Comparison of ENCODE assay signal across 11 cellular contexts in the genomic region with DNA sequence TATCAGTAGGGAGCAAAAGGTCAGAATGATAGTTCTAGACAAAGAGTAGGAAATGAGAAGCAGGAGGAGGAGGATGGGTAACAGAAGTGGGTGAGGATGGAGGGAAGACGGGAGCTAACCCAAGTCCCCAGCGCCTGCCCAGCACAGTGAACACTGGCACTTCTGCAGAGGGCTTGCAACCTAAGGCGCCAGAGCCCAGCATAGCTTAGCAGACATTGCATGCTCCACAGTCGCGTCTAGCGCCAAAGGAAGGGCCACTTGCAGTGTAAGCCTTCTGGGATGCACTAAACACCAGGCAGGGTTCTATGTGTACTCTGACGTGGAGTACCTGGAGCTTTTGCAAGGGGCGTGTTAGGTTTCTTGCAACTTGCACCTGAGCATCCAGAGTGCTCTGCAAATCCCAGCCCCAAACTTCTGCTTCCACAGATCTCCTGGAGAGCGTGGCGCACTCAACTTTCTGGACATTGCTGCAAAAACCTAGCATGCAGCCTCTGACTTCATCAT. TPM values are rescaled to one million over a fixed set of nuclear protein-coding genes. Genes with fewer than 3 reads are reported as not detected.
A peak's percentile ranks its signal among the peaks of the same experiment; 100 is the strongest.
DNase-seq lines count a peak whose midpoint lies in the region; ATAC-seq, FAIRE-seq and TF ChIP-seq lines count a peak whose summit lies in the region.
"Had no signal": no experiment of that assay in that cellular context is flagged by ENCODE, and none has a peak within 500 bp of the region (broad histone marks: within the 10 kb centered on the region; RNA-seq: fewer than 3 reads in every experiment).

No MANE protein-coding gene starts in this region.

- H3K4ac ChIP-seq in H1 (replicated peaks; ENCODE audit: insufficient read length, low read depth, low read length): no peak overlapping the region

- peak overlapping the region; percentile 78 to 80; a peak in 3 of 4 replicates for H3K4me2 ChIP-seq in H1 (ENCODE audit: insufficient read depth in 1 of 2, low read depth in 2 of 2, low read length in 2 of 2)

- peaks cover 0 to 4% of the 10 kb centered on the region in 2 experiments for H4K20me1 ChIP-seq in H1 (replicated peaks in 1 of 2; ENCODE audit: control insufficient read depth in 1 of 2, insufficient read depth in 2 of 2, low read length in 2 of 2)

- H3K9ac ChIP-seq in NT2/D1 (ENCODE audit: insufficient read length, low read depth): no peak overlapping the region
- no peak overlapping the region for H3K9ac ChIP-seq in H1 (replicated peaks in 1 of 4; ENCODE audit: extremely low read depth in 1 of 4, low read depth in 3 of 4, low read length in 3 of 4)

- CTCF ChIA-PET in H1 (lab: Charles Lee; ENCODE audit: partially characterized antibody): interaction anchor here (2.9 kb wide), 1 partner anchor 10 kb away, joined by 9 read pairs; no protein-coding TSS in a partner anchor

- no peaks in the 10 kb centered on the region for H3K36me3 ChIP-seq in NT2/D1 (ENCODE audit: insufficient read depth, insufficient read length, low read length)
- H3K36me3 ChIP-seq in H1 (ENCODE audit: control insufficient read depth in 2 of 4, insufficient read depth in 4 of 4, low read length in 3 of 4): no peaks in the 10 kb centered on the region
- H3K36me3 ChIP-seq: brain microvascular endothelial cell had no signal

- WGBS in H1 (ENCODE audit: extremely low coverage in 1 of 2, insufficient coverage in 1 of 2, insufficient read length in 1 of 2, insufficient replicate concordance in 2 of 2, low coverage in 1 of 2, low lambda C conversion rate in 2 of 2, missing lambda C conversion rate in 1 of 2), 2 experiments: 2% methylated on average over 10 of the region's 10 CpGs; no CpG with 5 or more reads in 1 of the 2 experiments

- no peak overlapping the region for H3K56ac ChIP-seq in H1 (replicated peaks; ENCODE audit: insufficient read length, low read depth, low read length)

- no peak for ATAC-seq in activated T-cell treated with anti-CD3 and anti-CD28 coated beads, Interleukin-2, amount 50 U/mL, for 4 hours
- ATAC-seq in HG02642 (IDR thresholded peaks at IDR 0.05; ENCODE audit: poor library complexity, unreplicated experiment) (no peak), GM21526 (IDR thresholded peaks at IDR 0.05; ENCODE audit: low FRiP score, unreplicated experiment) (no peak), GM19395 (IDR thresholded peaks at IDR 0.05; ENCODE audit: unreplicated experiment) (no peak)

- H3K18ac ChIP-seq in H1 (ENCODE audit: extremely low read depth, low read length): no peak overlapping the region

- H4K5ac ChIP-seq in H1 (ENCODE audit: insufficient read length, low read depth, low read length): no peak overlapping the region

- H3K14ac ChIP-seq in H1 (ENCODE audit: insufficient read length): no peak overlapping the region

- no peak overlapping the region for H2BK120ac ChIP-seq in H1 (replicated peaks; ENCODE audit: low read depth, low read length)

- H3K27me3 ChIP-seq in NT2/D1 (ENCODE audit: insufficient read depth, insufficient read length) (peaks cover 37% of the 10 kb centered on the region), H1 (replicated peaks in 1 of 4; ENCODE audit: control insufficient read depth in 3 of 4, extremely low read depth in 1 of 4, insufficient read depth in 3 of 4, low read length in 3 of 4) (peaks cover 54 to 78% (median 68%) of the 10 kb centered on the region in 4 experiments)

- no peaks in the 10 kb centered on the region for H3K79me1 ChIP-seq in H1 (ENCODE audit: low read depth, low read length)

- no peak for TF ChIP-seq POLR2A in H1 (IDR thresholded peaks at IDR 0.05; ENCODE audit: control extremely low read depth in 1 of 2, low read depth in 2 of 2, low read length in 2 of 2)

- no peak overlapping the region for H3K23ac ChIP-seq in H1 (ENCODE audit: insufficient read length)

- no peak for DNase-seq in activated T-cell treated with anti-CD3 and anti-CD28 coated beads, Interleukin-2, amount 50 U/mL, for 4 hours
- DNase-seq in activated T-cell treated with anti-CD3 and anti-CD28 coated beads for 4 hours (no peak), NT2/D1 (ENCODE audit: low read depth, low spot score) (no peak), H1 (ENCODE audit: low read depth in 1 of 2, low spot score in 2 of 2) (peak in 1 of 2 experiments; percentile 44), progenitor cell of endocrine pancreas (ENCODE audit: low spot score, unreplicated experiment) (no peak)
- DNase-seq: brain microvascular endothelial cell; stimulated activated CD4-positive, alpha-beta T cell treated with anti-CD3 and anti-CD28 coated beads, Interleukin-4, amount 100 ng/mL, for 24 hours had no signal

- H3K4me1 ChIP-seq in NT2/D1 (ENCODE audit: insufficient read depth, insufficient read length) (no peaks in the 10 kb centered on the region), H1 (replicated peaks in 1 of 4; ENCODE audit: control insufficient read depth in 3 of 4, insufficient read depth in 4 of 4, low read length in 3 of 4) (no peaks in the 10 kb centered on the region)

- peak overlapping the region; percentile 61 for H3K4me3 ChIP-seq in NT2/D1 (ENCODE audit: insufficient read length, low read depth)
- H3K4me3 ChIP-seq in H1 (ENCODE audit: extremely low read depth in 1 of 4, insufficient read depth in 2 of 4, low read depth in 3 of 4, low read length in 4 of 4): peak overlapping the region in 1 of 4 experiments; percentile 58; a peak in 2 of 8 replicates

- no peak overlapping the region for H2AFZ ChIP-seq in H1 (ENCODE audit: low read length)

- H2BK15ac ChIP-seq in H1 (ENCODE audit: low read length): no peak overlapping the region

- TF ChIP-seq CTCF in H1 (IDR thresholded peaks at IDR 0.05; ENCODE audit: control extremely low read depth in 1 of 3, insufficient read depth in 1 of 3, low read depth in 1 of 3, low read length in 3 of 3) (no peak), progenitor cell of endocrine pancreas (IDR thresholded peaks at IDR 0.05; ENCODE audit: unreplicated experiment) (no peak)

- no peaks in the 10 kb centered on the region for H3K79me2 ChIP-seq in H1 (ENCODE audit: control insufficient read depth in 1 of 2, insufficient read depth in 2 of 2, low read length in 2 of 2)

- no peak overlapping the region for H2AK5ac ChIP-seq in H1 (ENCODE audit: low read depth, low read length)

- peaks cover 17% of the 10 kb centered on the region for H3K4me1 Mint-ChIP-seq in activated T-cell treated with anti-CD3 and anti-CD28 coated beads, Interleukin-2, amount 50 U/mL, for 4 hours (ENCODE audit: low read depth)
- H3K4me1 Mint-ChIP-seq in progenitor cell of endocrine pancreas (ENCODE audit: low read depth): peaks cover 6% of the 10 kb centered on the region

- H3K9me3 ChIP-seq in NT2/D1 (ENCODE audit: insufficient read depth, low read length): no peaks in the 10 kb centered on the region
- H3K9me3 ChIP-seq in H1 (ENCODE audit: insufficient read depth in 2 of 2, low read depth in 1 of 2, low read length in 1 of 2): no peaks in the 10 kb centered on the region

- peaks cover 48% of the 10 kb centered on the region for H3K27me3 Mint-ChIP-seq in activated T-cell treated with anti-CD3 and anti-CD28 coated beads, Interleukin-2, amount 50 U/mL, for 4 hours (ENCODE audit: low read depth)
- peaks cover 67% of the 10 kb centered on the region for H3K27me3 Mint-ChIP-seq in progenitor cell of endocrine pancreas

- no peak overlapping the region for H3K27ac Mint-ChIP-seq in progenitor cell of endocrine pancreas

- no peak overlapping the region for H4K91ac ChIP-seq in H1 (replicated peaks; ENCODE audit: insufficient read length, low read length)

- no peaks in the 10 kb centered on the region for H3K36me3 Mint-ChIP-seq in activated T-cell treated with anti-CD3 and anti-CD28 coated beads, Interleukin-2, amount 50 U/mL, for 4 hours (ENCODE audit: insufficient read depth)
- H3K36me3 Mint-ChIP-seq in progenitor cell of endocrine pancreas (ENCODE audit: insufficient read depth): no peaks in the 10 kb centered on the region

- no peak for TF ChIP-seq RAD21 in H1 (IDR thresholded peaks at IDR 0.05 in 1 of 2, conservative IDR thresholded peaks at IDR 0.05 in 1 of 2; ENCODE audit: low read depth in 2 of 2, low read length in 2 of 2)

- H2BK20ac ChIP-seq in H1 (ENCODE audit: low read length): no peak overlapping the region

- peaks cover 7% of the 10 kb centered on the region; the same call in 1 of the 2 replicates for H3K23me2 ChIP-seq in H1 (ENCODE audit: low read depth, low read length)

- no peak overlapping the region for H2BK5ac ChIP-seq in H1 (ENCODE audit: low read depth, low read length)

- no peak for FAIRE-seq in H1 (lab: Jason Lieb, UNC)

- H3K4me3 Mint-ChIP-seq in activated T-cell treated with anti-CD3 and anti-CD28 coated beads, Interleukin-2, amount 50 U/mL, for 4 hours: peak overlapping the region; percentile 62
- H3K4me3 Mint-ChIP-seq in progenitor cell of endocrine pancreas (ENCODE audit: low read depth): peak overlapping the region; percentile 64

- POLR2A ChIA-PET in H1 (lab: Charles Lee; ENCODE audit: partially characterized antibody): interaction anchor here (2.3 to 3.4 kb wide), 2 partner anchors 10 to 25 kb away, joined by 7 to 19 read pairs; no protein-coding TSS in a partner anchor

- H4K8ac ChIP-seq in H1 (ENCODE audit: extremely low read depth, insufficient read depth, low read length): no peak overlapping the region

- TF ChIP-seq EP300 in H1 (IDR thresholded peaks at IDR 0.05; ENCODE audit: borderline replicate concordance in 1 of 2, low read depth in 2 of 2, low read length in 2 of 2): no peak

- H3K9me3 Mint-ChIP-seq in activated T-cell treated with anti-CD3 and anti-CD28 coated beads, Interleukin-2, amount 50 U/mL, for 4 hours: no peaks in the 10 kb centered on the region
- H3K9me3 Mint-ChIP-seq in progenitor cell of endocrine pancreas (ENCODE audit: low read depth): peaks cover 7% of the 10 kb centered on the region

- no peak overlapping the region for H2BK12ac ChIP-seq in H1 (ENCODE audit: low read depth, low read length)

- H3K27ac ChIP-seq in H1 (ENCODE audit: low read depth, low read length): no peak overlapping the region
- H3K27ac ChIP-seq: brain microvascular endothelial cell, C4-2B had no signal

TF ChIP-seq in H1, 55 proteins besides CTCF, POLR2A, EP300 and RAD21:
- peak; percentile 53 for TF ChIP-seq RNF2 (IDR thresholded peaks at IDR 0.05; ENCODE audit: borderline replicate concordance, low read depth, low read length, missing control alignments, poor library complexity, severe bottlenecking)
- no peak for TF ChIP-seq SP1 (IDR thresholded peaks at IDR 0.05; ENCODE audit: low read depth, low read length)

RNA-seq across cellular contexts. Expression of gene NKAP, which starts 46.4 kb away (rescaled TPM):
- 10 to 100 TPM in 1 of 3 donors, 1 to 10 TPM in 2; 9.0 to 10.5 (median 9.8) TPM for total RNA-seq in activated T-cell treated with anti-CD3 and anti-CD28 coated beads, Interleukin-2, amount 50 U/mL, for 4 hours
- 6.6 and 7.1 TPM in 2 replicates for total RNA-seq in H1 (2021; fragmentation: NEBNext Ultra II Directional; extraction: Animal tissue kit (Norgen Biotek cat#: 25700))
- 2.8 TPM in 2 replicates for polyA plus RNA-seq in H1 (2011; rRNA removed)
- 3.6 TPM for polyA plus RNA-seq in H1 (2011; cell fraction: cytosol; rRNA removed)
- 2.4 TPM for polyA plus RNA-seq in H1 (2011; cell fraction: nucleus; rRNA removed)
- polyA plus RNA-seq in H1 (2012, experiment 1 of 2): 2.9 to 4.8 TPM (median 3.3 TPM) in 4 replicates
- polyA plus RNA-seq in H1 (2012, experiment 2 of 2): 0.71 TPM
- 6.7 TPM for polyA plus RNA-seq in H1 (2013, experiment 1 of 2)
- polyA plus RNA-seq in H1 (2013, experiment 2 of 2): 6.4 TPM
- polyA minus RNA-seq in H1 (2011; rRNA and poly(A)+ RNA removed): 1.2 TPM in 2 replicates
- 2.6 TPM for polyA minus RNA-seq in H1 (2011; cell fraction: cytosol; rRNA and poly(A)+ RNA removed)
- polyA minus RNA-seq in H1 (2011; cell fraction: nucleus; rRNA and poly(A)+ RNA removed): 5.2 TPM
- total RNA-seq in progenitor cell of endocrine pancreas: 8.3 and 9.1 TPM in 2 replicates
